8 cellular contexts compared by ENCODE assay signal in genomic region chr4:82560853-82561744, GRCh38. TPM values are rescaled to one million over a fixed set of nuclear protein-coding genes. Genes with fewer than 3 reads are reported as not detected.
DNase-seq lines count a peak whose midpoint lies in the region; ATAC-seq and TF ChIP-seq lines count a peak whose summit lies in the region.

No MANE protein-coding gene starts in this region.

- peaks cover 18% of the 10 kb centered on the region for H3K27me3 Mint-ChIP-seq in brain

- H3K9me3 Mint-ChIP-seq in brain, result peaks cover 2 to 8% (median 5%) of the 10 kb centered on the region in 5 experiments

- H3K36me3 Mint-ChIP-seq in brain, result no peaks in the 10 kb centered on the region

- ATAC-seq in Right ventricle myocardium inferior, result peak; percentile 48
- ATAC-seq in GM18498 (IDR thresholded peaks at IDR 0.05; ENCODE audit: unreplicated experiment), result no peak

- TF ChIP-seq CTCF in brain (conservative IDR thresholded peaks at IDR 0.05), result no peak

- H3K27ac ChIP-seq in stomach smooth muscle (ENCODE audit: low read length), result no peak overlapping the region

- peaks cover 7 to 15% of the 10 kb centered on the region in 2 donors for H3K27me3 ChIP-seq in stomach smooth muscle (ENCODE audit: control insufficient read depth in 1 of 2, insufficient read depth in 2 of 2, low read length in 2 of 2)

- intact Hi-C loops in Right ventricle myocardium inferior (cut with DNase I), result no loop called here
- intact Hi-C loops in cardiac septum (cut with DNase I), result no loop called here

- DNase-seq in Right ventricle myocardium inferior (ENCODE audit: missing footprints) (no peak), cardiac septum (ENCODE audit: low spot score) (no peak), kidney tubule cell (ENCODE audit: low spot score) (peak; percentile 4), NCI-H526 treated with DMSO at 0.1 percent for 48 hours (lab: John Stamatoyannopoulos, UW) (no peak), NOMO-1 treated with dmso at 0.1 percent for 144 hours (lab: John Stamatoyannopoulos, UW; ENCODE audit: unreplicated experiment) (no peak)

- H3K4me3 ChIP-seq in stomach smooth muscle (ENCODE audit: low read length in 2 of 2), result peak overlapping the region; percentile 36 to 67

- peaks cover 29% of the 10 kb centered on the region for H3K4me1 Mint-ChIP-seq in brain

- no peaks in the 10 kb centered on the region for H3K9me3 ChIP-seq in stomach smooth muscle (ENCODE audit: control insufficient read depth in 2 of 2, low read length in 2 of 2)

- H3K36me3 ChIP-seq in stomach smooth muscle (ENCODE audit: control insufficient read depth in 2 of 2, insufficient read depth in 2 of 2, low read length in 2 of 2), result no peaks in the 10 kb centered on the region

- peak overlapping the region; percentile 10 to 85 (median 60) for H3K27ac Mint-ChIP-seq in brain

- H3K9ac ChIP-seq in stomach smooth muscle (ENCODE audit: low read length in 2 of 2), result no peak overlapping the region

- peak overlapping the region; percentile 85 to 90 (median 89) for H3K4me3 Mint-ChIP-seq in brain

- peaks cover 3% of the 10 kb centered on the region for H3K4me1 ChIP-seq in stomach smooth muscle (ENCODE audit: control insufficient read depth, insufficient read depth, low read length)

RNA-seq across cellular contexts. Expression of gene TMEM150C, which starts 0.7 kb away (rescaled TPM):
- total RNA-seq in Right ventricle myocardium inferior, result 19.6 TPM
- 7.4 TPM for total RNA-seq in cardiac septum
- polyA plus RNA-seq in brain (ENCODE audit: insufficient read depth, low read depth, low replicate concordance), result 23.1 TPM
